Comparison of ENCODE assay signal across 1 cellular context in the genomic region with DNA sequence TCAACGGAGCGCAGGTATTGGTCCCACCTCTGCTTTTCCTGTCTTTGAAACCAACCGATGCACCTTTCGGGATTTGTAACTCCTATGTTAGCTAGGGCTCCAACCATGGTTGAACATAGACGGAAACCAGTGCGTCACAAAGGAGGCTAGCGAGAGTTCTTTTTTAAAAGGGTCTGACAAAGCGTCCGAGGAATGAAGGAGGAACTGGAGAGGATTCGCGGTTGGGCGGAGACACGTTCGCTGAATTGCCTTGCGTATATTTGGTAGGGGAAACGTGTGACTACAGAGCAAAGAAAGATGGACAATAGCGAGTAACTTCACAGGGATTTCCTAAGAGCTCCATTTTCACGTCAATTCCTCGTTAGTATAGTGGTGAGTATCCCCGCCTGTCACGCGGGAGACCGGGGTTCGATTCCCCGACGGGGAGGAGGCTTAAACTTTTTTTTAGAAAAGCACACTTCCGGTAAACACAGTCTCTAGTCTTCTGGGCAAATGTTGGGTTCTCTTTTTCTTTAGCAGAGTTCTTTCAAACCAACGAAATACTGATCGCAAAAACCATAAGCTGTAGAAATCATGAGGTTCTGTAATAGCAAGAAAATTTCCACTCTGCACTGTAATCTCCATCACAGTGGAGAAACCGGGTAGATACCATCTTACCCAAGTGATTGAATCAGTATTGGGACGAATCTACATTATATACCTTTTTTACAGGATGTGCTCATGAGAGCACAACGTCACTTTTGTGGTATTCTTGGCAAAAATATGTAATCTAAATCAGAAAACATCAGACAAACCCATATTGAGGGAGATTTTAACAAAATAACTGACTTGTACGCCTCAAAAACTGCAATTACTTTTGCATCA.
TF ChIP-seq lines count a peak whose summit lies in the region.

No MANE protein-coding gene starts in this region.

TF ChIP-seq in HEK293, 187 proteins besides CTCF, POLR2A, EP300 and RAD21 (continued from another document and continues in another):
- TF ChIP-seq ZNF555 (tag by site-specific recombination; conservative IDR thresholded peaks at IDR 0.05) (no peak), TRIM28 (IDR thresholded peaks at IDR 0.05; ENCODE audit: borderline replicate concordance, low read length) (peak; percentile 49; the same call in 1 of the 2 replicates), GLI2 (tag by site-specific recombination; IDR thresholded peaks at IDR 0.05; ENCODE audit: borderline replicate concordance, low read depth) (no peak; the same call in 1 of the 2 replicates), ZFP37 (tag by site-specific recombination; IDR thresholded peaks at IDR 0.05) (peak; percentile 60), ZNF19 (tag by site-specific recombination; IDR thresholded peaks at IDR 0.05; ENCODE audit: low read depth) (no peak), SCRT1 (tag by site-specific recombination; IDR thresholded peaks at IDR 0.05; ENCODE audit: borderline replicate concordance) (no peak), ZNF792 (tag by site-specific recombination; IDR thresholded peaks at IDR 0.05) (no peak), ZNF629 (tag by site-specific recombination; IDR thresholded peaks at IDR 0.05) (peak; percentile 94), KLF1 (tag by site-specific recombination; IDR thresholded peaks at IDR 0.05) (no peak; the same call in 1 of the 2 replicates), ZNF48 (tag by site-specific recombination; IDR thresholded peaks at IDR 0.05) (no peak), GFI1B (tag by site-specific recombination; IDR thresholded peaks at IDR 0.05) (no peak), YY1 (tag by site-specific recombination; IDR thresholded peaks at IDR 0.05) (peak; percentile 58; the same call in 1 of the 2 replicates), ZBTB20 (tag by site-specific recombination; IDR thresholded peaks at IDR 0.05) (no peak), ZNF354C (tag by site-specific recombination; IDR thresholded peaks at IDR 0.05; ENCODE audit: borderline replicate concordance, low read depth) (no peak), SALL2 (tag by site-specific recombination; IDR thresholded peaks at IDR 0.05; ENCODE audit: borderline replicate concordance) (no peak), KLF10 (tag by site-specific recombination; IDR thresholded peaks at IDR 0.05) (no peak)
- TF ChIP-seq, protein P1, sequence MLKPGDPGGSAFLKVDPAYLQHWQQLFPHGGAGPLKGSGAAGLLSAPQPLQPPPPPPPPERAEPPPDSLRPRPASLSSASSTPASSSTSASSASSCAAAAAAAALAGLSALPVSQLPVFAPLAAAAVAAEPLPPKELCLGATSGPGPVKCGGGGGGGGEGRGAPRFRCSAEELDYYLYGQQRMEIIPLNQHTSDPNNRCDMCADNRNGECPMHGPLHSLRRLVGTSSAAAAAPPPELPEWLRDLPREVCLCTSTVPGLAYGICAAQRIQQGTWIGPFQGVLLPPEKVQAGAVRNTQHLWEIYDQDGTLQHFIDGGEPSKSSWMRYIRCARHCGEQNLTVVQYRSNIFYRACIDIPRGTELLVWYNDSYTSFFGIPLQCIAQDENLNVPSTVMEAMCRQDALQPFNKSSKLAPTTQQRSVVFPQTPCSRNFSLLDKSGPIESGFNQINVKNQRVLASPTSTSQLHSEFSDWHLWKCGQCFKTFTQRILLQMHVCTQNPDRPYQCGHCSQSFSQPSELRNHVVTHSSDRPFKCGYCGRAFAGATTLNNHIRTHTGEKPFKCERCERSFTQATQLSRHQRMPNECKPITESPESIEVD (tag by site-specific recombination; IDR thresholded peaks at IDR 0.05): peak; percentile 47
- TF ChIP-seq, protein P2, sequence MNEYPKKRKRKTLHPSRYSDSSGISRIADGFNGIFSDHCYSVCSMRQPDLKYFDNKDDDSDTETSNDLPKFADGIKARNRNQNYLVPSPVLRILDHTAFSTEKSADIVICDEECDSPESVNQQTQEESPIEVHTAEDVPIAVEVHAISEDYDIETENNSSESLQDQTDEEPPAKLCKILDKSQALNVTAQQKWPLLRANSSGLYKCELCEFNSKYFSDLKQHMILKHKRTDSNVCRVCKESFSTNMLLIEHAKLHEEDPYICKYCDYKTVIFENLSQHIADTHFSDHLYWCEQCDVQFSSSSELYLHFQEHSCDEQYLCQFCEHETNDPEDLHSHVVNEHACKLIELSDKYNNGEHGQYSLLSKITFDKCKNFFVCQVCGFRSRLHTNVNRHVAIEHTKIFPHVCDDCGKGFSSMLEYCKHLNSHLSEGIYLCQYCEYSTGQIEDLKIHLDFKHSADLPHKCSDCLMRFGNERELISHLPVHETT (tag by site-specific recombination; IDR thresholded peaks at IDR 0.05): no peak
- TF ChIP-seq, protein P3, sequence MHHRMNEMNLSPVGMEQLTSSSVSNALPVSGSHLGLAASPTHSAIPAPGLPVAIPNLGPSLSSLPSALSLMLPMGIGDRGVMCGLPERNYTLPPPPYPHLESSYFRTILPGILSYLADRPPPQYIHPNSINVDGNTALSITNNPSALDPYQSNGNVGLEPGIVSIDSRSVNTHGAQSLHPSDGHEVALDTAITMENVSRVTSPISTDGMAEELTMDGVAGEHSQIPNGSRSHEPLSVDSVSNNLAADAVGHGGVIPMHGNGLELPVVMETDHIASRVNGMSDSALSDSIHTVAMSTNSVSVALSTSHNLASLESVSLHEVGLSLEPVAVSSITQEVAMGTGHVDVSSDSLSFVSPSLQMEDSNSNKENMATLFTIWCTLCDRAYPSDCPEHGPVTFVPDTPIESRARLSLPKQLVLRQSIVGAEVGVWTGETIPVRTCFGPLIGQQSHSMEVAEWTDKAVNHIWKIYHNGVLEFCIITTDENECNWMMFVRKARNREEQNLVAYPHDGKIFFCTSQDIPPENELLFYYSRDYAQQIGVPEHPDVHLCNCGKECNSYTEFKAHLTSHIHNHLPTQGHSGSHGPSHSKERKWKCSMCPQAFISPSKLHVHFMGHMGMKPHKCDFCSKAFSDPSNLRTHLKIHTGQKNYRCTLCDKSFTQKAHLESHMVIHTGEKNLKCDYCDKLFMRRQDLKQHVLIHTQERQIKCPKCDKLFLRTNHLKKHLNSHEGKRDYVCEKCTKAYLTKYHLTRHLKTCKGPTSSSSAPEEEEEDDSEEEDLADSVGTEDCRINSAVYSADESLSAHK (tag by site-specific recombination; IDR thresholded peaks at IDR 0.05): 0 out of 2 replicates have a peak, but pooled peaks have one; percentile 26
- TF ChIP-seq, protein P4, sequence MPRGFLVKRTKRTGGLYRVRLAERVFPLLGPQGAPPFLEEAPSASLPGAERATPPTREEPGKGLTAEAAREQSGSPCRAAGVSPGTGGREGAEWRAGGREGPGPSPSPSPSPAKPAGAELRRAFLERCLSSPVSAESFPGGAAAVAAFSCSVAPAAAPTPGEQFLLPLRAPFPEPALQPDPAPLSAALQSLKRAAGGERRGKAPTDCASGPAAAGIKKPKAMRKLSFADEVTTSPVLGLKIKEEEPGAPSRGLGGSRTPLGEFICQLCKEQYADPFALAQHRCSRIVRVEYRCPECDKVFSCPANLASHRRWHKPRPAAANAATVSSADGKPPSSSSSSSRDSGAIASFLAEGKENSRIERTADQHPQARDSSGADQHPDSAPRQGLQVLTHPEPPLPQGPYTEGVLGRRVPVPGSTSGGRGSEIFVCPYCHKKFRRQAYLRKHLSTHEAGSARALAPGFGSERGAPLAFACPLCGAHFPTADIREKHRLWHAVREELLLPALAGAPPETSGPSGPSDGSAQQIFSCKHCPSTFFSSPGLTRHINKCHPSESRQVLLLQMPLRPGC (tag by site-specific recombination; IDR thresholded peaks at IDR 0.05): 0 out of 2 replicates have a peak, but pooled peaks have one; percentile 37
- TF ChIP-seq, protein P5, sequence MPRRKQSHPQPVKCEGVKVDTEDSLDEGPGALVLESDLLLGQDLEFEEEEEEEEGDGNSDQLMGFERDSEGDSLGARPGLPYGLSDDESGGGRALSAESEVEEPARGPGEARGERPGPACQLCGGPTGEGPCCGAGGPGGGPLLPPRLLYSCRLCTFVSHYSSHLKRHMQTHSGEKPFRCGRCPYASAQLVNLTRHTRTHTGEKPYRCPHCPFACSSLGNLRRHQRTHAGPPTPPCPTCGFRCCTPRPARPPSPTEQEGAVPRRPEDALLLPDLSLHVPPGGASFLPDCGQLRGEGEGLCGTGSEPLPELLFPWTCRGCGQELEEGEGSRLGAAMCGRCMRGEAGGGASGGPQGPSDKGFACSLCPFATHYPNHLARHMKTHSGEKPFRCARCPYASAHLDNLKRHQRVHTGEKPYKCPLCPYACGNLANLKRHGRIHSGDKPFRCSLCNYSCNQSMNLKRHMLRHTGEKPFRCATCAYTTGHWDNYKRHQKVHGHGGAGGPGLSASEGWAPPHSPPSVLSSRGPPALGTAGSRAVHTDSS (tag by site-specific recombination; IDR thresholded peaks at IDR 0.05): peak; percentile 7; the same call in 1 of the 2 replicates
- TF ChIP-seq, protein P6, sequence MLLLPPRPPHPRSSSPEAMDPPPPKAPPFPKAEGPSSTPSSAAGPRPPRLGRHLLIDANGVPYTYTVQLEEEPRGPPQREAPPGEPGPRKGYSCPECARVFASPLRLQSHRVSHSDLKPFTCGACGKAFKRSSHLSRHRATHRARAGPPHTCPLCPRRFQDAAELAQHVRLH (tag by site-specific recombination; IDR thresholded peaks at IDR 0.05): peak; percentile 86
- TF ChIP-seq, protein P7, sequence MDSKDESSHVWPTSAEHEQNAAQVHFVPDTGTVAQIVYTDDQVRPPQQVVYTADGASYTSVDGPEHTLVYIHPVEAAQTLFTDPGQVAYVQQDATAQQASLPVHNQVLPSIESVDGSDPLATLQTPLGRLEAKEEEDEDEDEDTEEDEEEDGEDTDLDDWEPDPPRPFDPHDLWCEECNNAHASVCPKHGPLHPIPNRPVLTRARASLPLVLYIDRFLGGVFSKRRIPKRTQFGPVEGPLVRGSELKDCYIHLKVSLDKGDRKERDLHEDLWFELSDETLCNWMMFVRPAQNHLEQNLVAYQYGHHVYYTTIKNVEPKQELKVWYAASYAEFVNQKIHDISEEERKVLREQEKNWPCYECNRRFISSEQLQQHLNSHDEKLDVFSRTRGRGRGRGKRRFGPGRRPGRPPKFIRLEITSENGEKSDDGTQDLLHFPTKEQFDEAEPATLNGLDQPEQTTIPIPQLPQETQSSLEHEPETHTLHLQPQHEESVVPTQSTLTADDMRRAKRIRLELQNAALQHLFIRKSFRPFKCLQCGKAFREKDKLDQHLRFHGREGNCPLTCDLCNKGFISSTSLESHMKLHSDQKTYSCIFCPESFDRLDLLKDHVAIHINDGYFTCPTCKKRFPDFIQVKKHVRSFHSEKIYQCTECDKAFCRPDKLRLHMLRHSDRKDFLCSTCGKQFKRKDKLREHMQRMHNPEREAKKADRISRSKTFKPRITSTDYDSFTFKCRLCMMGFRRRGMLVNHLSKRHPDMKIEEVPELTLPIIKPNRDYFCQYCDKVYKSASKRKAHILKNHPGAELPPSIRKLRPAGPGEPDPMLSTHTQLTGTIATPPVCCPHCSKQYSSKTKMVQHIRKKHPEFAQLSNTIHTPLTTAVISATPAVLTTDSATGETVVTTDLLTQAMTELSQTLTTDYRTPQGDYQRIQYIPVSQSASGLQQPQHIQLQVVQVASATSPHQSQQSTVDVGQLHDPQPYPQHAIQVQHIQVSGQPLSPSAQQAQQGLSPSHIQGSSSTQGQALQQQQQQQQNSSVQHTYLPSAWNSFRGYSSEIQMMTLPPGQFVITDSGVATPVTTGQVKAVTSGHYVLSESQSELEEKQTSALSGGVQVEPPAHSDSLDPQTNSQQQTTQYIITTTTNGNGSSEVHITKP (tag by site-specific recombination; IDR thresholded peaks at IDR 0.05): peak; percentile 90
- TF ChIP-seq, protein P8, sequence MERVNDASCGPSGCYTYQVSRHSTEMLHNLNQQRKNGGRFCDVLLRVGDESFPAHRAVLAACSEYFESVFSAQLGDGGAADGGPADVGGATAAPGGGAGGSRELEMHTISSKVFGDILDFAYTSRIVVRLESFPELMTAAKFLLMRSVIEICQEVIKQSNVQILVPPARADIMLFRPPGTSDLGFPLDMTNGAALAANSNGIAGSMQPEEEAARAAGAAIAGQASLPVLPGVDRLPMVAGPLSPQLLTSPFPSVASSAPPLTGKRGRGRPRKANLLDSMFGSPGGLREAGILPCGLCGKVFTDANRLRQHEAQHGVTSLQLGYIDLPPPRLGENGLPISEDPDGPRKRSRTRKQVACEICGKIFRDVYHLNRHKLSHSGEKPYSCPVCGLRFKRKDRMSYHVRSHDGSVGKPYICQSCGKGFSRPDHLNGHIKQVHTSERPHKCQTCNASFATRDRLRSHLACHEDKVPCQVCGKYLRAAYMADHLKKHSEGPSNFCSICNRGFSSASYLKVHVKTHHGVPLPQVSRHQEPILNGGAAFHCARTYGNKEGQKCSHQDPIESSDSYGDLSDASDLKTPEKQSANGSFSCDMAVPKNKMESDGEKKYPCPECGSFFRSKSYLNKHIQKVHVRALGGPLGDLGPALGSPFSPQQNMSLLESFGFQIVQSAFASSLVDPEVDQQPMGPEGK (tag by site-specific recombination; IDR thresholded peaks at IDR 0.05): no peak
- TF ChIP-seq, protein P9, sequence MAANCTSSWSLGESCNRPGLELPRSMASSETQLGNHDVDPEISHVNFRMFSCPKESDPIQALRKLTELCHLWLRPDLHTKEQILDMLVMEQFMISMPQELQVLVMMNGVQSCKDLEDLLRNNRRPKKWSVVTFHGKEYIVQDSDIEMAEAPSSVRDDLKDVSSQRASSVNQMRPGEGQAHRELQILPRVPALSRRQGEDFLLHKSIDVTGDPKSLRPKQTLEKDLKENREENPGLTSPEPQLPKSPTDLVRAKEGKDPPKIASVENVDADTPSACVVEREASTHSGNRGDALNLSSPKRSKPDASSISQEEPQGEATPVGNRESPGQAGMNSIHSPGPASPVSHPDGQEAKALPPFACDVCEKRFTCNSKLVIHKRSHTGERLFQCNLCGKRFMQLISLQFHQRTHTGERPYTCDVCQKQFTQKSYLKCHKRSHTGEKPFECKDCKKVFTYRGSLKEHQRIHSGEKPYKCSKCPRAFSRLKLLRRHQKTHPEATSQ (tag by site-specific recombination; IDR thresholded peaks at IDR 0.05): peak; percentile 95
- TF ChIP-seq, protein P10, sequence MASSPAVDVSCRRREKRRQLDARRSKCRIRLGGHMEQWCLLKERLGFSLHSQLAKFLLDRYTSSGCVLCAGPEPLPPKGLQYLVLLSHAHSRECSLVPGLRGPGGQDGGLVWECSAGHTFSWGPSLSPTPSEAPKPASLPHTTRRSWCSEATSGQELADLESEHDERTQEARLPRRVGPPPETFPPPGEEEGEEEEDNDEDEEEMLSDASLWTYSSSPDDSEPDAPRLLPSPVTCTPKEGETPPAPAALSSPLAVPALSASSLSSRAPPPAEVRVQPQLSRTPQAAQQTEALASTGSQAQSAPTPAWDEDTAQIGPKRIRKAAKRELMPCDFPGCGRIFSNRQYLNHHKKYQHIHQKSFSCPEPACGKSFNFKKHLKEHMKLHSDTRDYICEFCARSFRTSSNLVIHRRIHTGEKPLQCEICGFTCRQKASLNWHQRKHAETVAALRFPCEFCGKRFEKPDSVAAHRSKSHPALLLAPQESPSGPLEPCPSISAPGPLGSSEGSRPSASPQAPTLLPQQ (tag by site-specific recombination; IDR thresholded peaks at IDR 0.05): peak; percentile 75
- TF ChIP-seq, protein P11, sequence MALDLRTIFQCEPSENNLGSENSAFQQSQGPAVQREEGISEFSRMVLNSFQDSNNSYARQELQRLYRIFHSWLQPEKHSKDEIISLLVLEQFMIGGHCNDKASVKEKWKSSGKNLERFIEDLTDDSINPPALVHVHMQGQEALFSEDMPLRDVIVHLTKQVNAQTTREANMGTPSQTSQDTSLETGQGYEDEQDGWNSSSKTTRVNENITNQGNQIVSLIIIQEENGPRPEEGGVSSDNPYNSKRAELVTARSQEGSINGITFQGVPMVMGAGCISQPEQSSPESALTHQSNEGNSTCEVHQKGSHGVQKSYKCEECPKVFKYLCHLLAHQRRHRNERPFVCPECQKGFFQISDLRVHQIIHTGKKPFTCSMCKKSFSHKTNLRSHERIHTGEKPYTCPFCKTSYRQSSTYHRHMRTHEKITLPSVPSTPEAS (tag by site-specific recombination; IDR thresholded peaks at IDR 0.05): peak; percentile 64
- TF ChIP-seq, protein P12, sequence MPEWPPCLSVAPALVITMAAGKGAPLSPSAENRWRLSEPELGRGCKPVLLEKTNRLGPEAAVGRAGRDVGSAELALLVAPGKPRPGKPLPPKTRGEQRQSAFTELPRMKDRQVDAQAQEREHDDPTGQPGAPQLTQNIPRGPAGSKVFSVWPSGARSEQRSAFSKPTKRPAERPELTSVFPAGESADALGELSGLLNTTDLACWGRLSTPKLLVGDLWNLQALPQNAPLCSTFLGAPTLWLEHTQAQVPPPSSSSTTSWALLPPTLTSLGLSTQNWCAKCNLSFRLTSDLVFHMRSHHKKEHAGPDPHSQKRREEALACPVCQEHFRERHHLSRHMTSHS (tag by site-specific recombination; IDR thresholded peaks at IDR 0.05): no peak
